In the genomic region with DNA sequence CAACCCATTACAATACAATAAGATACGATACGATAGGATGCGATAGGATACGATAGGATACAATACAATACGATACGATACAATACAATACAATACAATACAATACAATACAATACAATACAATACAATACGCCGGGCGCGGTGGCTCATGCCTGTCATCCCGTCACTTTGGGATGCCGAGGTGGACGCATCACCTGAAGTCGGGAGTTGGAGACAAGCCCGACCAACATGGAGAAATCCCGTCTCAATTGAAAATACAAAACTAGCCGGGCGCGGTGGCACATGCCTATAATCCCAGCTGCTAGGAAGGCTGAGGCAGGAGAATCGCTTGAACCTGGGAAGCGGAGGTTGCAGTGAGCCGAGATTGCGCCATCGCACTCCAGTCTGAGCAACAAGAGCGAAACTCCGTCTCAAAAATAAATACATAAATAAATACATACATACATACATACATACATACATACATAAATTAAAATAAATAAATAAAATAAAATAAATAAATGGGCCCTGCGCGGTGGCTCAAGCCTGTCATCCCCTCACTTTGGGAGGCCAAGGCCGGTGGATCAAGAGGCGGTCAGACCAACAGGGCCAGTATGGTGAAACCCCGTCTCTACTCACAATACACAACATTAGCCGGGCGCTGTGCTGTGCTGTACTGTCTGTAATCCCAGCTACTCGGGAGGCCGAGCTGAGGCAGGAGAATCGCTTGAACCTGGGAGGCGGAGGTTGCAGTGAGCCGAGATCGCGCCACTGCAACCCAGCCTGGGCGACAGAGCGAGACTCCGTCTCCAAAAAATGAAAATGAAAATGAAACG, we compare ENCODE assay signal across 8 cellular contexts.
A peak's percentile ranks its signal among the peaks of the same experiment; 100 is the strongest.
DNase-seq lines count a peak whose midpoint lies in the region; ATAC-seq, FAIRE-seq and TF ChIP-seq lines count a peak whose summit lies in the region.
"Not testable (repeated sequence)": the region's sequence is repeated elsewhere in the genome, so short reads cannot be mapped to it uniquely, and the experiment has no call there.

No MANE protein-coding gene starts in this region.

- not testable (repeated sequence) for H3K4me1 Mint-ChIP-seq in central memory CD8-positive, alpha-beta T cell; naive thymus-derived CD4-positive, alpha-beta T cell

- not testable (repeated sequence) for TF ChIP-seq POLR2A in A549 (IDR thresholded peaks at IDR 0.05; ENCODE audit: low read length)

- H3K9me3 ChIP-seq in A549; PC-3 (ENCODE audit: low read length); naive thymus-derived CD4-positive, alpha-beta T cell (ENCODE audit: control insufficient read depth in 2 of 3, low read length in 3 of 3): not testable (repeated sequence)

- H3K9me3 Mint-ChIP-seq in central memory CD8-positive, alpha-beta T cell; naive thymus-derived CD4-positive, alpha-beta T cell: not testable (repeated sequence)

- POLR2A ChIA-PET in A549 (lab: Yijun Ruan, JAX); PC-3 (lab: Charles Lee; ENCODE audit: unreplicated experiment); naive thymus-derived CD4-positive, alpha-beta T cell (lab: Charles Lee): not testable (repeated sequence)

- TF ChIP-seq CTCF in A549 (IDR thresholded peaks at IDR 0.05); PC-3 (conservative IDR thresholded peaks at IDR 0.05; ENCODE audit: low read depth, low read length): not testable (repeated sequence)

- not testable (repeated sequence) for H3K27me3 ChIP-seq in PC-3 (ENCODE audit: low read length); naive thymus-derived CD4-positive, alpha-beta T cell (ENCODE audit: control insufficient read depth in 2 of 2, insufficient read depth in 2 of 2, low read length in 2 of 2)

- H3K9ac ChIP-seq in PC-3 (ENCODE audit: low read length) = not testable (repeated sequence)

- not testable (repeated sequence) for H3K4me2 ChIP-seq in A549; PC-3 (ENCODE audit: low read length)

- H3K27ac Mint-ChIP-seq in central memory CD8-positive, alpha-beta T cell (ENCODE audit: low read depth); naive thymus-derived CD4-positive, alpha-beta T cell: not testable (repeated sequence)

- DNase-seq in A549 (ENCODE audit: low read depth in 1 of 2, low spot score in 1 of 2); PC-3; central memory CD8-positive, alpha-beta T cell (ENCODE audit: low spot score in 2 of 2); naive thymus-derived CD4-positive, alpha-beta T cell: not testable (repeated sequence)

- H2AFZ ChIP-seq in PC-3 (ENCODE audit: low read length) = not testable (repeated sequence)

- intact Hi-C loops in PC-3 (cut with micrococcal nuclease); naive thymus-derived CD4-positive, alpha-beta T cell (cut with micrococcal nuclease): not testable (repeated sequence)

- not testable (repeated sequence) for H4K20me1 ChIP-seq in PC-3 (ENCODE audit: low read length)

- BruUV-seq in PC-3 (replicated peaks; lab: Mats Ljungman, UMichigan) = not testable (repeated sequence)

- H3K36me3 ChIP-seq in PC-3 (ENCODE audit: low read depth, low read length); naive thymus-derived CD4-positive, alpha-beta T cell (ENCODE audit: control insufficient read depth in 2 of 3, insufficient read depth in 3 of 3, low read length in 3 of 3): not testable (repeated sequence)

- peak; percentile 74 to 85 for ATAC-seq in A549
- ATAC-seq in GM18909 (IDR thresholded peaks at IDR 0.05; ENCODE audit: poor library complexity, unreplicated experiment) = peak; percentile 84
- peak; percentile 62 for ATAC-seq in GM21447 (IDR thresholded peaks at IDR 0.05; ENCODE audit: unreplicated experiment)
- ATAC-seq in HG02798 (IDR thresholded peaks at IDR 0.05; ENCODE audit: poor library complexity, unreplicated experiment) = peak; percentile 79
- peak; percentile 77 for ATAC-seq in HG03139 (IDR thresholded peaks at IDR 0.05; ENCODE audit: unreplicated experiment)
- peak; percentile 74 for ATAC-seq in PC-3
- ATAC-seq in central memory CD8-positive, alpha-beta T cell (replicated peaks; ENCODE audit: extremely low read depth, poor library complexity, severe bottlenecking) = peak; percentile 67
- ATAC-seq in naive thymus-derived CD4-positive, alpha-beta T cell = peak; percentile 75

- not testable (repeated sequence) for H3F3A ChIP-seq in PC-3 (ENCODE audit: low read length, unreplicated experiment)

- H3K27me3 Mint-ChIP-seq in central memory CD8-positive, alpha-beta T cell; naive thymus-derived CD4-positive, alpha-beta T cell: not testable (repeated sequence)

- not testable (repeated sequence) for H3K36me3 Mint-ChIP-seq in central memory CD8-positive, alpha-beta T cell (ENCODE audit: insufficient read depth); naive thymus-derived CD4-positive, alpha-beta T cell

- H3K79me2 ChIP-seq in PC-3 (ENCODE audit: low read length) = not testable (repeated sequence)

- not testable (repeated sequence) for H3K9me2 ChIP-seq in PC-3 (replicated peaks; ENCODE audit: low read length)

- TF ChIP-seq EP300 in A549 (IDR thresholded peaks at IDR 0.05) = not testable (repeated sequence)

- H3K4me1 ChIP-seq in A549; PC-3 (ENCODE audit: insufficient read depth, low read length); naive thymus-derived CD4-positive, alpha-beta T cell (ENCODE audit: control insufficient read depth in 2 of 2, insufficient read depth in 2 of 2, low read length in 2 of 2): not testable (repeated sequence)

- CTCF ChIA-PET in A549 (lab: Yijun Ruan, JAX); PC-3 (lab: Charles Lee); naive thymus-derived CD4-positive, alpha-beta T cell (lab: Charles Lee): not testable (repeated sequence)

- FAIRE-seq in A549 (lab: Jason Lieb, UNC) = not testable (repeated sequence)

- not testable (repeated sequence) for H3K4me3 ChIP-seq in A549; PC-3 (ENCODE audit: low read length); naive thymus-derived CD4-positive, alpha-beta T cell (ENCODE audit: low read length)

- TF ChIP-seq RAD21 in A549 (conservative IDR thresholded peaks at IDR 0.05 in 1 of 2, IDR thresholded peaks at IDR 0.05 in 1 of 2) = not testable (repeated sequence)

- WGBS in A549 (ENCODE audit: missing lambda C conversion rate) = no CpG with 5 or more reads among the region's 44 CpGs

- H3K27ac ChIP-seq in A549; PC-3 (ENCODE audit: low read length); naive thymus-derived CD4-positive, alpha-beta T cell (ENCODE audit: low read depth, low read length): not testable (repeated sequence)

- not testable (repeated sequence) for H3K4me3 Mint-ChIP-seq in central memory CD8-positive, alpha-beta T cell; naive thymus-derived CD4-positive, alpha-beta T cell
